Comparison of ENCODE assay signal across 1 cellular context in the genomic region with DNA sequence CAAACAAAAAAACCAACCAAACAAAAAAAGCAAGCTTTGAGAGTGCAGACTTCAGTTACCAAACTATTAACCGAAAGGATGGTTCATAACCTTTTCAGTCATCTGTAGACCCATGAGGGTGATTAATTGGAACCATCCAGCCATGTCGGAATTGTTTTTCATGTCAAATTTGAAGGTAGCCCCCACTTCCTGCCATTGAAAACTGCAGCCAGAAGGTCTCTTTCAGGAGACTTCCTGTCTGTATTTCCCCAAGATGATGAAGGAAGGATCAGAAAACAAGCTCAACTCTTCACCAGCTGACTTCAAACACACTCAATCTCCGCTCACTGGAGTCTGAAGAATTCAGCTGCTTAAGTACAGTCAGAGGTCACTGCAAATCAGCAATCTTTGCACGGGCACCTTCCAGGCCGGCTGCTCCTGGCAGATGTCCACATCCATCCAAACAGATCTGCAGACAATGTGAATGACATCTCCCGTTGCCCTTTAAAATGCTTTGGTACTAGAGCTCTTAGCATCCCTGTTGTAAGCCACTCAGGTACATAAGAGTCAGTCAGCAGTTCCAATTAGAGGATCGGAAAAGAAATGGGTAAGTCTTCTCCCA.
TF ChIP-seq lines count a peak whose summit lies in the region.

No MANE protein-coding gene starts in this region.

TF ChIP-seq in GM23338, 12 proteins besides CTCF, POLR2A, EP300 and RAD21 (continued from another document):
- TF ChIP-seq, protein P1, sequence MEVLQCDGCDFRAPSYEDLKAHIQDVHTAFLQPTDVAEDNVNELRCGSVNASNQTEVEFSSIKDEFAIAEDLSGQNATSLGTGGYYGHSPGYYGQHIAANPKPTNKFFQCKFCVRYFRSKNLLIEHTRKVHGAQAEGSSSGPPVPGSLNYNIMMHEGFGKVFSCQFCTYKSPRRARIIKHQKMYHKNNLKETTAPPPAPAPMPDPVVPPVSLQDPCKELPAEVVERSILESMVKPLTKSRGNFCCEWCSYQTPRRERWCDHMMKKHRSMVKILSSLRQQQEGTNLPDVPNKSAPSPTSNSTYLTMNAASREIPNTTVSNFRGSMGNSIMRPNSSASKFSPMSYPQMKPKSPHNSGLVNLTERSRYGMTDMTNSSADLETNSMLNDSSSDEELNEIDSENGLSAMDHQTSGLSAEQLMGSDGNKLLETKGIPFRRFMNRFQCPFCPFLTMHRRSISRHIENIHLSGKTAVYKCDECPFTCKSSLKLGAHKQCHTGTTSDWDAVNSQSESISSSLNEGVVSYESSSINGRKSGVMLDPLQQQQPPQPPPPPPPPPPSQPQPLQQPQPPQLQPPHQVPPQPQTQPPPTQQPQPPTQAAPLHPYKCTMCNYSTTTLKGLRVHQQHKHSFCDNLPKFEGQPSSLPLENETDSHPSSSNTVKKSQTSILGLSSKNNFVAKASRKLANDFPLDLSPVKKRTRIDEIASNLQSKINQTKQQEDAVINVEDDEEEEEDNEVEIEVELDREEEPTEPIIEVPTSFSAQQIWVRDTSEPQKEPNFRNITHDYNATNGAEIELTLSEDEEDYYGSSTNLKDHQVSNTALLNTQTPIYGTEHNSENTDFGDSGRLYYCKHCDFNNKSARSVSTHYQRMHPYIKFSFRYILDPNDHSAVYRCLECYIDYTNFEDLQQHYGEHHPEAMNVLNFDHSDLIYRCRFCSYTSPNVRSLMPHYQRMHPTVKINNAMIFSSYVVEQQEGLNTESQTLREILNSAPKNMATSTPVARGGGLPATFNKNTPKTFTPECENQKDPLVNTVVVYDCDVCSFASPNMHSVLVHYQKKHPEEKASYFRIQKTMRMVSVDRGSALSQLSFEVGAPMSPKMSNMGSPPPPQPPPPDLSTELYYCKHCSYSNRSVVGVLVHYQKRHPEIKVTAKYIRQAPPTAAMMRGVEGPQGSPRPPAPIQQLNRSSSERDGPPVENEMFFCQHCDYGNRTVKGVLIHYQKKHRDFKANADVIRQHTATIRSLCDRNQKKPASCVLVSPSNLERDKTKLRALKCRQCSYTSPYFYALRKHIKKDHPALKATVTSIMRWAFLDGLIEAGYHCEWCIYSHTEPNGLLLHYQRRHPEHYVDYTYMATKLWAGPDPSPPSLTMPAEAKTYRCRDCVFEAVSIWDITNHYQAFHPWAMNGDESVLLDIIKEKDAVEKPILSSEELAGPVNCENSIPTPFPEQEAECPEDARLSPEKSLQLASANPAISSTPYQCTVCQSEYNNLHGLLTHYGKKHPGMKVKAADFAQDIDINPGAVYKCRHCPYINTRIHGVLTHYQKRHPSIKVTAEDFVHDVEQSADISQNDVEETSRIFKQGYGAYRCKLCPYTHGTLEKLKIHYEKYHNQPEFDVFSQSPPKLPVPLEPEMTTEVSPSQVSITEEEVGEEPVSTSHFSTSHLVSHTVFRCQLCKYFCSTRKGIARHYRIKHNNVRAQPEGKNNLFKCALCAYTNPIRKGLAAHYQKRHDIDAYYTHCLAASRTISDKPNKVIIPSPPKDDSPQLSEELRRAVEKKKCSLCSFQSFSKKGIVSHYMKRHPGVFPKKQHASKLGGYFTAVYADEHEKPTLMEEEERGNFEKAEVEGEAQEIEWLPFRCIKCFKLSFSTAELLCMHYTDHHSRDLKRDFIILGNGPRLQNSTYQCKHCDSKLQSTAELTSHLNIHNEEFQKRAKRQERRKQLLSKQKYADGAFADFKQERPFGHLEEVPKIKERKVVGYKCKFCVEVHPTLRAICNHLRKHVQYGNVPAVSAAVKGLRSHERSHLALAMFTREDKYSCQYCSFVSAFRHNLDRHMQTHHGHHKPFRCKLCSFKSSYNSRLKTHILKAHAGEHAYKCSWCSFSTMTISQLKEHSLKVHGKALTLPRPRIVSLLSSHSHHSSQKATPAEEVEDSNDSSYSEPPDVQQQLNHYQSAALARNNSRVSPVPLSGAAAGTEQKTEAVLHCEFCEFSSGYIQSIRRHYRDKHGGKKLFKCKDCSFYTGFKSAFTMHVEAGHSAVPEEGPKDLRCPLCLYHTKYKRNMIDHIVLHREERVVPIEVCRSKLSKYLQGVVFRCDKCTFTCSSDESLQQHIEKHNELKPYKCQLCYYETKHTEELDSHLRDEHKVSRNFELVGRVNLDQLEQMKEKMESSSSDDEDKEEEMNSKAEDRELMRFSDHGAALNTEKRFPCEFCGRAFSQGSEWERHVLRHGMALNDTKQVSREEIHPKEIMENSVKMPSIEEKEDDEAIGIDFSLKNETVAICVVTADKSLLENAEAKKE (CRISPR knock-in tag; IDR thresholded peaks at IDR 0.05): no peak
- TF ChIP-seq, protein P2, sequence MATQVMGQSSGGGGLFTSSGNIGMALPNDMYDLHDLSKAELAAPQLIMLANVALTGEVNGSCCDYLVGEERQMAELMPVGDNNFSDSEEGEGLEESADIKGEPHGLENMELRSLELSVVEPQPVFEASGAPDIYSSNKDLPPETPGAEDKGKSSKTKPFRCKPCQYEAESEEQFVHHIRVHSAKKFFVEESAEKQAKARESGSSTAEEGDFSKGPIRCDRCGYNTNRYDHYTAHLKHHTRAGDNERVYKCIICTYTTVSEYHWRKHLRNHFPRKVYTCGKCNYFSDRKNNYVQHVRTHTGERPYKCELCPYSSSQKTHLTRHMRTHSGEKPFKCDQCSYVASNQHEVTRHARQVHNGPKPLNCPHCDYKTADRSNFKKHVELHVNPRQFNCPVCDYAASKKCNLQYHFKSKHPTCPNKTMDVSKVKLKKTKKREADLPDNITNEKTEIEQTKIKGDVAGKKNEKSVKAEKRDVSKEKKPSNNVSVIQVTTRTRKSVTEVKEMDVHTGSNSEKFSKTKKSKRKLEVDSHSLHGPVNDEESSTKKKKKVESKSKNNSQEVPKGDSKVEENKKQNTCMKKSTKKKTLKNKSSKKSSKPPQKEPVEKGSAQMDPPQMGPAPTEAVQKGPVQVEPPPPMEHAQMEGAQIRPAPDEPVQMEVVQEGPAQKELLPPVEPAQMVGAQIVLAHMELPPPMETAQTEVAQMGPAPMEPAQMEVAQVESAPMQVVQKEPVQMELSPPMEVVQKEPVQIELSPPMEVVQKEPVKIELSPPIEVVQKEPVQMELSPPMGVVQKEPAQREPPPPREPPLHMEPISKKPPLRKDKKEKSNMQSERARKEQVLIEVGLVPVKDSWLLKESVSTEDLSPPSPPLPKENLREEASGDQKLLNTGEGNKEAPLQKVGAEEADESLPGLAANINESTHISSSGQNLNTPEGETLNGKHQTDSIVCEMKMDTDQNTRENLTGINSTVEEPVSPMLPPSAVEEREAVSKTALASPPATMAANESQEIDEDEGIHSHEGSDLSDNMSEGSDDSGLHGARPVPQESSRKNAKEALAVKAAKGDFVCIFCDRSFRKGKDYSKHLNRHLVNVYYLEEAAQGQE (IDR thresholded peaks at IDR 0.05; ENCODE audit: unreplicated experiment): no peak
- TF ChIP-seq ZNF331 (CRISPR knock-in tag; IDR thresholded peaks at IDR 0.05; ENCODE audit: low read depth) (no peak), JUNB (IDR thresholded peaks at IDR 0.05; ENCODE audit: unreplicated experiment) (no peak)
